ENCODE assay signal across 10 cellular contexts in the genomic region with DNA sequence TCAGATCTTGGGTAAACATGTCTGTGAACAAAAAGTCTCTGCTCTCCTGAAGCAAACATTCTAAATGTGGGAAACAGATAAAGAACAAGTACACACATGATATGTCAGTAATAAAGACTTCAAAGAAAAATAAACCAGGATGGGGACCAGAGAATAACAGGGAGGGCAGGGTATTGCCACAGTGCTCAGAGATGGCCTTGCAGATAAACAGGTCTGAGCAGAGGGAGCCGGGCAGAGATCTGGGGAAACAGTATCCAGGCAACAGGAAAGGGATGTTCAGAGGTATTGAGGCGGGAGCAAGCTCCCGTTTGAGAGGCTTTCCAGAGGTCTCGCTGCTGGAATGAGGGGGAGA. TPM values are rescaled to one million over a fixed set of nuclear protein-coding genes. Genes with fewer than 3 reads are reported as not detected.
DNase-seq lines count a peak whose midpoint lies in the region; ATAC-seq, FAIRE-seq and TF ChIP-seq lines count a peak whose summit lies in the region.
"Had no signal": no experiment of that assay in that cellular context is flagged by ENCODE, and none has a peak within 500 bp of the region (broad histone marks: within the 10 kb centered on the region; RNA-seq: fewer than 3 reads in every experiment).

No MANE protein-coding gene starts in this region.

- H3K79me2 ChIP-seq in fibroblast of lung (ENCODE audit: control insufficient read depth, insufficient read depth, low read length), result peaks cover 40% of the 10 kb centered on the region
- peaks cover 21% of the 10 kb centered on the region for H3K79me2 ChIP-seq in smooth muscle cell (ENCODE audit: low read depth)

- H3K27me3 ChIP-seq in fibroblast of lung (ENCODE audit: control insufficient read depth, insufficient read depth, low read length) (no peaks in the 10 kb centered on the region), smooth muscle cell (ENCODE audit: low read depth) (no peaks in the 10 kb centered on the region)

- CTCF ChIA-PET in activated CD4-positive, alpha-beta memory T cell treated with anti-CD3 and anti-CD28 coated beads for 36 hours (lab: Charles Lee), result interaction anchor here (1.6 to 5.7 kb wide), 2 partner anchors 13 to 54 kb away, joined by 5 to 39 read pairs; no protein-coding TSS in a partner anchor

- 78% methylated on average over 4 of the region's 4 CpGs for WGBS in smooth muscle cell (ENCODE audit: low lambda C conversion rate)

- no peak for DNase-seq in activated T-cell treated with anti-CD3 and anti-CD28 coated beads, Interleukin-2, amount 50 U/mL, for 24 hours
- no peak for DNase-seq in activated T-cell treated with anti-CD3 and anti-CD28 coated beads, Interleukin-2, amount 50 U/mL, for 1 hour
- no peak for DNase-seq in activated CD4-positive, alpha-beta memory T cell treated with anti-CD3 and anti-CD28 coated beads for 36 hours
- DNase-seq in fibroblast of lung (ENCODE audit: low read depth in 2 of 2), result no peak
- DNase-seq in smooth muscle cell (lab: John Stamatoyannopoulos, UW; ENCODE audit: unreplicated experiment), result no peak
- no peak for DNase-seq in H54 (ENCODE audit: insufficient read length, low spot score)
- no peak for DNase-seq in GM13976 (ENCODE audit: low spot score)
- DNase-seq: NCI-H1436, SHP77 had no signal

- H3K9ac ChIP-seq in fibroblast of lung (ENCODE audit: insufficient read depth, low read length) (no peak overlapping the region), smooth muscle cell (ENCODE audit: low read depth) (peak overlapping the region; percentile 10)

- TF ChIP-seq POLR2A in H54 (IDR thresholded peaks at IDR 0.05; ENCODE audit: low read depth, low read length), result no peak

- H3K27ac ChIP-seq in fibroblast of lung (ENCODE audit: insufficient read depth, low read length) (no peak overlapping the region), smooth muscle cell (ENCODE audit: low read depth) (no peak overlapping the region)

- intact Hi-C loops in activated CD4-positive, alpha-beta memory T cell treated with anti-CD3 and anti-CD28 coated beads for 36 hours (cut with micrococcal nuclease), result loop anchor here (10.0 kb wide), 1 partner anchor 320 kb away; a partner anchor contains a TSS

- no peak for FAIRE-seq in H54 (lab: Jason Lieb, UNC)

- H3K27ac Mint-ChIP-seq in activated T-cell treated with anti-CD3 and anti-CD28 coated beads, Interleukin-2, amount 50 U/mL, for 24 hours, result peak overlapping the region; percentile 97
- peak overlapping the region; percentile 1 for H3K27ac Mint-ChIP-seq in activated CD4-positive, alpha-beta memory T cell treated with anti-CD3 and anti-CD28 coated beads for 36 hours

- peak overlapping the region in 3 of 4 experiments; percentile 30 to 96 (median 72) for H3K4me3 ChIP-seq in fibroblast of lung (replicated peaks in 1 of 4; ENCODE audit: control extremely low read depth in 1 of 4, insufficient read depth in 1 of 4, low read depth in 3 of 4, low read length in 4 of 4)
- H3K4me3 ChIP-seq in smooth muscle cell, result no peak overlapping the region

- H3K4me2 ChIP-seq in fibroblast of lung (ENCODE audit: extremely low read depth, insufficient read depth, low read length), result peak overlapping the region; percentile 87
- H3K4me2 ChIP-seq in smooth muscle cell, result peak overlapping the region; percentile 100

- no peaks in the 10 kb centered on the region for H3K27me3 Mint-ChIP-seq in activated T-cell treated with anti-CD3 and anti-CD28 coated beads, Interleukin-2, amount 50 U/mL, for 24 hours
- no peaks in the 10 kb centered on the region for H3K27me3 Mint-ChIP-seq in activated CD4-positive, alpha-beta memory T cell treated with anti-CD3 and anti-CD28 coated beads for 36 hours

- H4K20me1 ChIP-seq in fibroblast of lung (ENCODE audit: control insufficient read depth, extremely low read depth, insufficient read depth, low read length) (no peaks in the 10 kb centered on the region), smooth muscle cell (ENCODE audit: low read depth) (no peaks in the 10 kb centered on the region)

- in situ Hi-C loops in GM13976 (cut with MboI; ENCODE audit: low sequenced_read_pairs, unreplicated experiment), result loop anchor here (25.0 kb wide), 1 partner anchor 342 kb away; no protein-coding TSS in a partner anchor

- H3K4me1 ChIP-seq in fibroblast of lung (ENCODE audit: control insufficient read depth, extremely low read depth, insufficient read depth, low read length) (peaks cover 18% of the 10 kb centered on the region), smooth muscle cell (ENCODE audit: low read depth) (peaks cover 18% of the 10 kb centered on the region)

- peaks cover 80% of the 10 kb centered on the region for H3K36me3 Mint-ChIP-seq in activated T-cell treated with anti-CD3 and anti-CD28 coated beads, Interleukin-2, amount 50 U/mL, for 24 hours (ENCODE audit: low read depth)
- peaks cover 24% of the 10 kb centered on the region for H3K36me3 Mint-ChIP-seq in activated CD4-positive, alpha-beta memory T cell treated with anti-CD3 and anti-CD28 coated beads for 36 hours

- no peaks in the 10 kb centered on the region for H3F3A ChIP-seq in smooth muscle cell (ENCODE audit: low read depth)

- no peaks in the 10 kb centered on the region for H3K9me3 ChIP-seq in fibroblast of lung (ENCODE audit: control insufficient read depth, insufficient read depth, low read depth, low read length)
- H3K9me3 ChIP-seq in smooth muscle cell (replicated peaks; ENCODE audit: low read depth), result no peaks in the 10 kb centered on the region

- H3K36me3 ChIP-seq in fibroblast of lung (ENCODE audit: control insufficient read depth, insufficient read depth, low read length), result peaks cover 6% of the 10 kb centered on the region
- H3K36me3 ChIP-seq in smooth muscle cell (ENCODE audit: low read depth), result no peaks in the 10 kb centered on the region

- peaks cover 41% of the 10 kb centered on the region for H3K4me1 Mint-ChIP-seq in activated T-cell treated with anti-CD3 and anti-CD28 coated beads, Interleukin-2, amount 50 U/mL, for 24 hours (ENCODE audit: low read depth)
- H3K4me1 Mint-ChIP-seq in activated CD4-positive, alpha-beta memory T cell treated with anti-CD3 and anti-CD28 coated beads for 36 hours (ENCODE audit: low read depth), result peaks cover 36% of the 10 kb centered on the region

- H2AFZ ChIP-seq in fibroblast of lung (ENCODE audit: low read length) (no peak overlapping the region), smooth muscle cell (ENCODE audit: low read depth) (no peak overlapping the region)

- POLR2A ChIA-PET in activated CD4-positive, alpha-beta memory T cell treated with anti-CD3 and anti-CD28 coated beads for 36 hours (lab: Charles Lee), result interaction anchor here (1.3 kb wide), 1 partner anchor 11 kb away, joined by 6 read pairs; a partner anchor contains a TSS

- peak overlapping the region; percentile 95 for H3K4me3 Mint-ChIP-seq in activated T-cell treated with anti-CD3 and anti-CD28 coated beads, Interleukin-2, amount 50 U/mL, for 24 hours
- H3K4me3 Mint-ChIP-seq in activated CD4-positive, alpha-beta memory T cell treated with anti-CD3 and anti-CD28 coated beads for 36 hours, result peak overlapping the region; percentile 88

- ATAC-seq in HG03135 (IDR thresholded peaks at IDR 0.05; ENCODE audit: unreplicated experiment), result no peak

- H3K9me3 Mint-ChIP-seq in activated T-cell treated with anti-CD3 and anti-CD28 coated beads, Interleukin-2, amount 50 U/mL, for 24 hours, result no peaks in the 10 kb centered on the region
- H3K9me3 Mint-ChIP-seq in activated CD4-positive, alpha-beta memory T cell treated with anti-CD3 and anti-CD28 coated beads for 36 hours, result no peaks in the 10 kb centered on the region

- TF ChIP-seq CTCF in fibroblast of lung (conservative IDR thresholded peaks at IDR 0.05 in 1 of 2, IDR thresholded peaks at IDR 0.05 in 1 of 2; ENCODE audit: low read depth in 1 of 2, low read length in 2 of 2) (no peak), smooth muscle cell (IDR thresholded peaks at IDR 0.05; ENCODE audit: borderline replicate concordance, insufficient read depth, poor library complexity, severe bottlenecking) (no peak), GM13976 (IDR thresholded peaks at IDR 0.05; ENCODE audit: borderline replicate concordance, control extremely low read depth, extremely low read depth, insufficient read depth, missing control alignments) (no peak)

RNA-seq across cellular contexts. Expression of a gene that starts 2.9 kb away (rescaled TPM):
- total RNA-seq in activated CD4-positive, alpha-beta memory T cell treated with anti-CD3 and anti-CD28 coated beads for 36 hours, result 10 to 100 TPM; 40.6 to 42.1 TPM
- total RNA-seq in fibroblast of lung (7.2 and 7.4 TPM in 2 replicates), smooth muscle cell (2.6 and 7.5 TPM in 2 replicates)
- polyA plus RNA-seq in fibroblast of lung (14.9 and 29.4 TPM in 2 replicates), smooth muscle cell (24.2 and 30.3 TPM in 2 replicates)
- 24.3 and 48.7 TPM in 2 replicates for polyA plus RNA-seq in fibroblast of lung (2012)
- polyA minus RNA-seq in fibroblast of lung (ENCODE audit: low replicate concordance), result 14.6 and 35.1 TPM in 2 replicates

RNA-seq across cellular contexts. Expression of a gene that starts 10.9 kb away (rescaled TPM):
- under 1 TPM; 0.33 to 0.36 TPM for total RNA-seq in activated CD4-positive, alpha-beta memory T cell treated with anti-CD3 and anti-CD28 coated beads for 36 hours
- total RNA-seq in fibroblast of lung (0.26 and 0.33 TPM in 2 replicates), smooth muscle cell (0.04 TPM in 1 of 2 replicates, not detected in the other)
- polyA plus RNA-seq in fibroblast of lung (0.45 and 2.4 TPM in 2 replicates), smooth muscle cell (0.08 and 0.45 TPM in 2 replicates)
- 0.80 and 4.1 TPM in 2 replicates for polyA plus RNA-seq in fibroblast of lung (2012)
- polyA minus RNA-seq in fibroblast of lung (ENCODE audit: low replicate concordance), result 2.3 and 6.6 TPM in 2 replicates

RNA-seq across cellular contexts. Expression of a gene that starts 22.5 kb away (rescaled TPM):
- total RNA-seq in activated CD4-positive, alpha-beta memory T cell treated with anti-CD3 and anti-CD28 coated beads for 36 hours, result not detected
- total RNA-seq in fibroblast of lung (under 0.01 TPM in 1 of 2 replicates, not detected in the other), smooth muscle cell (0.94 TPM in 1 of 2 replicates, not detected in the other)
- polyA plus RNA-seq in fibroblast of lung (0.62 TPM in 1 of 2 replicates, not detected in the other), smooth muscle cell (1.4 and 2.9 TPM in 2 replicates)
- polyA plus RNA-seq in fibroblast of lung (2012), result 1.3 TPM in 1 of 2 replicates, not detected in the other
- not detected in 2 replicates for polyA minus RNA-seq in fibroblast of lung (ENCODE audit: low replicate concordance)

RNA-seq across cellular contexts. Expression of a gene that starts 59.7 kb away (rescaled TPM):
- not detected for total RNA-seq in activated CD4-positive, alpha-beta memory T cell treated with anti-CD3 and anti-CD28 coated beads for 36 hours
- total RNA-seq in fibroblast of lung (not detected in 2 replicates), smooth muscle cell (not detected in 2 replicates)
- polyA plus RNA-seq in fibroblast of lung (not detected in 2 replicates), smooth muscle cell (not detected in 2 replicates)
- polyA plus RNA-seq in fibroblast of lung (2012), result not detected in 2 replicates
- not detected in 2 replicates for polyA minus RNA-seq in fibroblast of lung (ENCODE audit: low replicate concordance)
